Comparison of ENCODE assay signal across 23 cellular contexts in genomic region chr10:115895196-115895595, GRCh38.
"Had no signal": no experiment of that assay in that cellular context is flagged by ENCODE, and none has a peak within 500 bp of the region (broad histone marks: within the 10 kb centered on the region; RNA-seq: fewer than 3 reads in every experiment).

No MANE protein-coding gene starts in this region.

- H3K36me3 Mint-ChIP-seq: IgD-negative memory B cell had no signal

- H3K4me3 Mint-ChIP-seq: IgD-negative memory B cell had no signal

- H3K4me1 ChIP-seq: SJSA1 had no signal

- H3K4me3 ChIP-seq: K562, SJSA1, SK-N-MC had no signal

- H3K9ac ChIP-seq: KMS-11 had no signal

- H3K9me3 ChIP-seq: SJSA1 had no signal

- H3K27ac Mint-ChIP-seq: IgD-negative memory B cell had no signal

- ATAC-seq: K562 had no signal

- H3K4me1 Mint-ChIP-seq: IgD-negative memory B cell had no signal

- H3K36me3 ChIP-seq: SJSA1 had no signal

- H3K27ac ChIP-seq: HL-60, KMS-11, SJSA1, SK-N-MC had no signal

- DNase-seq: Kasumi-1, MM.1S, NCI-H1092 treated with DMSO at 0.1 percent for 48 hours, NCI-H1436, NCI-H187, NCI-H2029, NCI-H2081 treated with DMSO at 0.1 percent for 48 hours, NCI-H2171, NCI-H226, NCI-H446, NCI-H510A, NCI-H524 treated with DMSO at 0.1 percent for 48 hours, NCI-H69, NCI-H774, Right ventricle myocardium superior, RPMI8226, SIG-M5 had no signal

- H3K27me3 ChIP-seq: SJSA1 had no signal

- H3K4me2 ChIP-seq: KMS-11 had no signal

- H3K27me3 Mint-ChIP-seq: IgD-negative memory B cell had no signal
